11 cellular contexts compared by ENCODE assay signal in genomic region chr15:67685008-67685599, GRCh38.
DNase-seq lines count a peak whose midpoint lies in the region; ATAC-seq, FAIRE-seq and TF ChIP-seq lines count a peak whose summit lies in the region.
"Had no signal": no experiment of that assay in that cellular context is flagged by ENCODE, and none has a peak within 500 bp of the region (broad histone marks: within the 10 kb centered on the region; RNA-seq: fewer than 3 reads in every experiment).

No MANE protein-coding gene starts in this region.

- H3K4me1 ChIP-seq in NT2/D1 (ENCODE audit: insufficient read depth, insufficient read length), result no peaks in the 10 kb centered on the region
- no peaks in the 10 kb centered on the region for H3K4me1 ChIP-seq in esophagus squamous epithelium

- H3K36me3 Mint-ChIP-seq in stimulated activated effector memory CD8-positive, alpha-beta T cell treated with anti-CD3 and anti-CD28 coated beads, Interleukin-12 subunit alpha, Interleukin-12 subunit beta, amount 100 ng/mL, for 72 hours, result no peaks in the 10 kb centered on the region

- H3K9me3 ChIP-seq in NT2/D1 (ENCODE audit: insufficient read depth, low read length), result peaks cover 35% of the 10 kb centered on the region
- peaks cover 0 to 32% (median 22%) of the 10 kb centered on the region in 3 donors for H3K9me3 ChIP-seq in esophagus squamous epithelium

- H3K27me3 ChIP-seq in NT2/D1 (ENCODE audit: insufficient read depth, insufficient read length) (no peaks in the 10 kb centered on the region), esophagus squamous epithelium (no peaks in the 10 kb centered on the region)

- H3K36me3 ChIP-seq in NT2/D1 (ENCODE audit: insufficient read depth, insufficient read length, low read length) (no peaks in the 10 kb centered on the region), esophagus squamous epithelium (no peaks in the 10 kb centered on the region)

- peaks cover 15% of the 10 kb centered on the region for H3K9me3 Mint-ChIP-seq in stimulated activated effector memory CD8-positive, alpha-beta T cell treated with anti-CD3 and anti-CD28 coated beads, Interleukin-12 subunit alpha, Interleukin-12 subunit beta, amount 100 ng/mL, for 72 hours

- no peak overlapping the region for H3K4me3 ChIP-seq in GM12865 (ENCODE audit: low read depth, low read length)
- no peak overlapping the region for H3K4me3 ChIP-seq in NT2/D1 (ENCODE audit: insufficient read length, low read depth)
- H3K4me3 ChIP-seq in epithelial cell of proximal tubule (ENCODE audit: low read depth, low read length), result no peak overlapping the region
- no peak overlapping the region for H3K4me3 ChIP-seq in esophagus squamous epithelium

- H3K27ac Mint-ChIP-seq in stimulated activated effector memory CD8-positive, alpha-beta T cell treated with anti-CD3 and anti-CD28 coated beads, Interleukin-12 subunit alpha, Interleukin-12 subunit beta, amount 100 ng/mL, for 72 hours, result no peak overlapping the region

- TF ChIP-seq CTCF in GM12865 (IDR thresholded peaks at IDR 0.05; ENCODE audit: insufficient read depth, low read depth, low read length, missing control alignments) (no peak), epithelial cell of proximal tubule (conservative IDR thresholded peaks at IDR 0.05; ENCODE audit: low read depth, low read length) (no peak), esophagus squamous epithelium (IDR thresholded peaks at IDR 0.05) (no peak)

- no peak for ATAC-seq in HG03432 (IDR thresholded peaks at IDR 0.05; ENCODE audit: unreplicated experiment)
- no peak for ATAC-seq in stimulated activated effector memory CD8-positive, alpha-beta T cell treated with anti-CD3 and anti-CD28 coated beads, Interleukin-12 subunit alpha, Interleukin-12 subunit beta, amount 100 ng/mL, for 72 hours

- WGBS in esophagus squamous epithelium, 2 donors, result 74 to 90% methylated on average over 3 of the region's 3 CpGs

- intact Hi-C loops in esophagus squamous epithelium (cut with DNase I), result no loop called here

- peak; percentile 29 for DNase-seq in A172 (ENCODE audit: low spot score)
- DNase-seq in GM12865 (ENCODE audit: low read depth), result peak; percentile 25
- DNase-seq in NT2/D1 (ENCODE audit: low read depth, low spot score), result peak; percentile 5
- DNase-seq in epithelial cell of proximal tubule (ENCODE audit: low read depth), result peak; percentile 9
- no peak for DNase-seq in GM19239 (ENCODE audit: insufficient read length, low spot score)
- no peak for DNase-seq in stimulated activated effector memory CD8-positive, alpha-beta T cell treated with anti-CD3 and anti-CD28 coated beads, Interleukin-12 subunit alpha, Interleukin-12 subunit beta, amount 100 ng/mL, for 72 hours (ENCODE audit: low spot score in 2 of 2)
- DNase-seq in esophagus squamous epithelium (lab: John Stamatoyannopoulos, UW), result no peak
- DNase-seq: DND-41; effector CD8-positive, alpha-beta T cell; stimulated activated CD4-positive, alpha-beta T cell treated with anti-CD3 and anti-CD28 coated beads, Interleukin-4, amount 100 ng/mL, for 1 hour had no signal

- FAIRE-seq in GM19239 (lab: Jason Lieb, UNC), result no peak

- no peaks in the 10 kb centered on the region for H3K4me1 Mint-ChIP-seq in stimulated activated effector memory CD8-positive, alpha-beta T cell treated with anti-CD3 and anti-CD28 coated beads, Interleukin-12 subunit alpha, Interleukin-12 subunit beta, amount 100 ng/mL, for 72 hours

- TF ChIP-seq POLR2A in esophagus squamous epithelium (IDR thresholded peaks at IDR 0.05), result no peak

- H3K27ac ChIP-seq in esophagus squamous epithelium, result no peak overlapping the region

- H3K9ac ChIP-seq in NT2/D1 (ENCODE audit: insufficient read length, low read depth), result no peak overlapping the region

- no peak overlapping the region for H3K4me3 Mint-ChIP-seq in stimulated activated effector memory CD8-positive, alpha-beta T cell treated with anti-CD3 and anti-CD28 coated beads, Interleukin-12 subunit alpha, Interleukin-12 subunit beta, amount 100 ng/mL, for 72 hours

Comparison
In these comparisons a context has a peak if more than half of its experiments do, and no peak if none do; other contexts are left out.
1. DNase-seq: peak in A172 (single experiment), GM12865 (single experiment), NT2/D1 (single experiment) and epithelial cell of proximal tubule (single experiment); none in GM19239 (single experiment), stimulated activated effector memory CD8-positive, alpha-beta T cell treated with anti-CD3 and anti-CD28 coated beads, Interleukin-12 subunit alpha, Interleukin-12 subunit beta, amount 100 ng/mL, for 72 hours (0 of 2) and esophagus squamous epithelium (single experiment).